In genomic region chr4:165737309-165737972, GRCh38 we compare ENCODE assay signal across 17 cellular contexts.
DNase-seq lines count a peak whose midpoint lies in the region; ATAC-seq, FAIRE-seq and TF ChIP-seq lines count a peak whose summit lies in the region.
"Had no signal": no experiment of that assay in that cellular context is flagged by ENCODE, and none has a peak within 500 bp of the region (broad histone marks: within the 10 kb centered on the region; RNA-seq: fewer than 3 reads in every experiment).

No MANE protein-coding gene starts in this region.

- no peak for ATAC-seq in HG03039 (IDR thresholded peaks at IDR 0.05; ENCODE audit: unreplicated experiment)
- ATAC-seq: A549 had no signal

- DNase-seq in mammary epithelial cell (peak; percentile 42), endothelial cell of umbilical vein (ENCODE audit: low read depth, low spot score) (peak; percentile 31), keratinocyte (ENCODE audit: low read depth, low spot score) (no peak), renal cortical epithelial cell (ENCODE audit: low read depth) (peak; percentile 52), HAP-1 (ENCODE audit: low spot score in 2 of 2) (no peak)
- no peak for DNase-seq in activated CD4-positive, alpha-beta T cell treated with anti-CD3 and anti-CD28 coated beads for 1 hour
- DNase-seq: BE2C, DMS79, GOT3, HCEC 1CT, HFFc6 had no signal

- intact Hi-C loops in mammary epithelial cell (cut with micrococcal nuclease) (loop anchor here (5.0 kb wide), 1 partner anchor 155 kb away; no protein-coding TSS in a partner anchor), endothelial cell of umbilical vein (cut with micrococcal nuclease) (no loop called here)

- H4K20me1 ChIP-seq in mammary epithelial cell (ENCODE audit: insufficient read depth, low read length) = no peaks in the 10 kb centered on the region
- H4K20me1 ChIP-seq in endothelial cell of umbilical vein (replicated peaks; ENCODE audit: control insufficient read depth, extremely low read depth, insufficient read depth, low read length) = no peaks in the 10 kb centered on the region
- H4K20me1 ChIP-seq in keratinocyte (ENCODE audit: control insufficient read depth, extremely low read depth, insufficient read depth, low read length) = no peaks in the 10 kb centered on the region

- H3K9me3 ChIP-seq in mammary epithelial cell (replicated peaks; ENCODE audit: insufficient read depth, low read length) = no peaks in the 10 kb centered on the region
- no peaks in the 10 kb centered on the region for H3K9me3 ChIP-seq in endothelial cell of umbilical vein (replicated peaks; ENCODE audit: control insufficient read depth, insufficient read depth, low read length)
- H3K9me3 ChIP-seq in keratinocyte (ENCODE audit: control insufficient read depth, low read depth, low read length) = no peaks in the 10 kb centered on the region
- no peaks in the 10 kb centered on the region for H3K9me3 ChIP-seq in HAP-1
- H3K9me3 ChIP-seq: A549, BE2C had no signal

- H3K4me1 ChIP-seq in mammary epithelial cell (ENCODE audit: insufficient read depth, low read length) (peaks cover 26% of the 10 kb centered on the region), endothelial cell of umbilical vein (ENCODE audit: control insufficient read depth, extremely low read depth, insufficient read depth, low read length) (peaks cover 25% of the 10 kb centered on the region), keratinocyte (ENCODE audit: control insufficient read depth, extremely low read depth, insufficient read depth, low read length) (peaks cover 18% of the 10 kb centered on the region), HAP-1 (no peaks in the 10 kb centered on the region)
- H3K4me1 ChIP-seq: A549, BE2C had no signal

- POLR2A ChIA-PET in endothelial cell of umbilical vein (lab: Charles Lee) = no interaction called here

- no peaks in the 10 kb centered on the region for H3K36me3 ChIP-seq in mammary epithelial cell (ENCODE audit: insufficient read depth, low read length)
- no peaks in the 10 kb centered on the region for H3K36me3 ChIP-seq in endothelial cell of umbilical vein (ENCODE audit: control insufficient read depth in 2 of 2, extremely low read depth in 1 of 2, insufficient read depth in 2 of 2, low read length in 2 of 2)
- H3K36me3 ChIP-seq in keratinocyte (ENCODE audit: control insufficient read depth in 2 of 2, extremely low read depth in 1 of 2, insufficient read depth in 2 of 2, low read length in 2 of 2) = no peaks in the 10 kb centered on the region
- H3K36me3 ChIP-seq in HAP-1 (replicated peaks) = no peaks in the 10 kb centered on the region
- H3K36me3 ChIP-seq: BE2C had no signal

- dilution Hi-C loops in mammary epithelial cell (cut with HindIII; ENCODE audit: low sequenced_read_pairs) (no loop called here), endothelial cell of umbilical vein (cut with MboI; ENCODE audit: extremely low pct_ligation_motif_present, low sequenced_read_pairs) (no loop called here), keratinocyte (cut with MboI; ENCODE audit: extremely low pct_ligation_motif_present, low sequenced_read_pairs) (no loop called here)

- H3K9me1 ChIP-seq in endothelial cell of umbilical vein (replicated peaks; ENCODE audit: control insufficient read depth, extremely low read depth, insufficient read depth, low read length) = no peaks in the 10 kb centered on the region
- H3K9me1 ChIP-seq in keratinocyte (ENCODE audit: control insufficient read depth, extremely low read depth, insufficient read depth, low read length) = no peaks in the 10 kb centered on the region

- H3K79me2 ChIP-seq in mammary epithelial cell (ENCODE audit: insufficient read depth, low read length) = peaks cover 3% of the 10 kb centered on the region
- H3K79me2 ChIP-seq in endothelial cell of umbilical vein (ENCODE audit: control insufficient read depth, insufficient read depth, low read length) = no peaks in the 10 kb centered on the region
- H3K79me2 ChIP-seq in keratinocyte (ENCODE audit: control insufficient read depth, insufficient read depth, low read length) = no peaks in the 10 kb centered on the region

- peak overlapping the region; percentile 93 for H3K27ac ChIP-seq in mammary epithelial cell (ENCODE audit: insufficient read depth, low read depth, low read length)
- no peak overlapping the region for H3K27ac ChIP-seq in endothelial cell of umbilical vein (ENCODE audit: insufficient read depth, low read depth, low read length)
- peak overlapping the region; percentile 18 for H3K27ac ChIP-seq in keratinocyte (ENCODE audit: control insufficient read depth, insufficient read depth, low read length)
- H3K27ac ChIP-seq: A549, C4-2B had no signal

- H3K9ac ChIP-seq in mammary epithelial cell (ENCODE audit: insufficient read depth, low read length) = no peak overlapping the region
- no peak overlapping the region for H3K9ac ChIP-seq in endothelial cell of umbilical vein (replicated peaks; ENCODE audit: extremely low read depth, insufficient read depth, low read length)
- H3K9ac ChIP-seq in keratinocyte (ENCODE audit: control insufficient read depth, extremely low read depth, insufficient read depth, low read length) = no peak overlapping the region

- peak overlapping the region; percentile 57 for H3K4me2 ChIP-seq in mammary epithelial cell (ENCODE audit: insufficient read depth, low read depth, low read length)
- no peak overlapping the region for H3K4me2 ChIP-seq in endothelial cell of umbilical vein (ENCODE audit: insufficient read depth, low read length)
- H3K4me2 ChIP-seq in keratinocyte (ENCODE audit: control insufficient read depth, extremely low read depth, insufficient read depth, low read depth, low read length) = no peak overlapping the region
- H3K4me2 ChIP-seq: A549 had no signal

- TF ChIP-seq CTCF in mammary epithelial cell (conservative IDR thresholded peaks at IDR 0.05 in 1 of 2, IDR thresholded peaks at IDR 0.05 in 1 of 2; ENCODE audit: extremely low read depth in 1 of 2, insufficient read depth in 1 of 2, low read depth in 1 of 2, low read length in 2 of 2) (no peak), endothelial cell of umbilical vein (IDR thresholded peaks at IDR 0.05; ENCODE audit: extremely low read depth in 1 of 2, insufficient read depth in 1 of 2, low read depth in 1 of 2, low read length in 2 of 2) (no peak), keratinocyte (optimal IDR thresholded peaks at IDR 0.05 in 1 of 3, IDR thresholded peaks at IDR 0.05 in 1 of 3, conservative IDR thresholded peaks at IDR 0.05 in 1 of 3; ENCODE audit: extremely low read depth in 1 of 3, insufficient read depth in 2 of 3, low read length in 3 of 3) (no peak)

- BruUV-seq in mammary epithelial cell (replicated peaks; lab: Mats Ljungman, UMichigan) (no TSS peak), endothelial cell of umbilical vein (replicated peaks; lab: Mats Ljungman, UMichigan) (no TSS peak)

- H3K27me3 ChIP-seq in mammary epithelial cell (ENCODE audit: insufficient read depth, low read length) = no peaks in the 10 kb centered on the region
- no peaks in the 10 kb centered on the region for H3K27me3 ChIP-seq in endothelial cell of umbilical vein (ENCODE audit: control insufficient read depth in 2 of 2, insufficient read depth in 2 of 2, low read length in 2 of 2)
- no peaks in the 10 kb centered on the region for H3K27me3 ChIP-seq in keratinocyte (ENCODE audit: control insufficient read depth, extremely low read depth, insufficient read depth, low read length)
- H3K27me3 ChIP-seq in HAP-1 (ENCODE audit: low read depth) = no peaks in the 10 kb centered on the region
- H3K27me3 ChIP-seq: BE2C had no signal

- TF ChIP-seq POLR2A in endothelial cell of umbilical vein (IDR thresholded peaks at IDR 0.05; ENCODE audit: low read depth, low read length) = no peak

- H2AFZ ChIP-seq in mammary epithelial cell (ENCODE audit: low read depth, low read length) (no peak overlapping the region), endothelial cell of umbilical vein (ENCODE audit: low read depth, low read length) (no peak overlapping the region), keratinocyte (ENCODE audit: control insufficient read depth, low read length) (no peak overlapping the region)

- in situ Hi-C loops in mammary epithelial cell (cut with MboI; ENCODE audit: low sequenced_read_pairs in 2 of 2) (no loop called here), HAP-1 (cut with MboI; ENCODE audit: low sequenced_read_pairs) (no loop called here)

- FAIRE-seq in endothelial cell of umbilical vein (lab: Jason Lieb, UNC) (peak; percentile 33), keratinocyte (lab: Jason Lieb, UNC) (peak; percentile 64)
- FAIRE-seq: A549, GM12892, GM19239, HTR-8/SVneo had no signal

- CTCF ChIA-PET in mammary epithelial cell (lab: Charles Lee; ENCODE audit: low non-redundant PET) (no interaction called here), endothelial cell of umbilical vein (lab: Charles Lee) (no interaction called here)

- 33% methylated on average over 1 of the region's 1 CpG for WGBS in mammary epithelial cell (ENCODE audit: low coverage, missing lambda C conversion rate)

- no peak overlapping the region for H3K4me3 ChIP-seq in mammary epithelial cell (replicated peaks in 1 of 3; ENCODE audit: insufficient read depth in 1 of 3, low read depth in 2 of 3, low read length in 3 of 3)
- H3K4me3 ChIP-seq in endothelial cell of umbilical vein (replicated peaks in 1 of 3; ENCODE audit: insufficient read depth in 1 of 3, low read depth in 1 of 3, low read length in 3 of 3) = no peak overlapping the region
- no peak overlapping the region for H3K4me3 ChIP-seq in keratinocyte (ENCODE audit: control insufficient read depth in 2 of 3, extremely low read depth in 1 of 3, insufficient read depth in 2 of 3, low read depth in 1 of 3, low read length in 3 of 3)
- no peak overlapping the region for H3K4me3 ChIP-seq in HAP-1
- H3K4me3 ChIP-seq: A549 had no signal

TF ChIP-seq in endothelial cell of umbilical vein, 7 proteins besides CTCF, POLR2A, EP300 and RAD21:
- TF ChIP-seq FOS (IDR thresholded peaks at IDR 0.05; ENCODE audit: borderline replicate concordance, insufficient read depth, low read length) (no peak), GATA2 (IDR thresholded peaks at IDR 0.05; ENCODE audit: insufficient read depth, insufficient read length, low read depth, low read length) (no peak), MAX (IDR thresholded peaks at IDR 0.05; ENCODE audit: insufficient read depth, insufficient read length) (no peak)
TF ChIP-seq in endothelial cell of umbilical vein: peak in this region for 0.

Comparison
In these comparisons a context has a peak if more than half of its experiments do, and no peak if none do; other contexts are left out.
1. DNase-seq: peak in mammary epithelial cell (single experiment), endothelial cell of umbilical vein (single experiment) and renal cortical epithelial cell (single experiment); none in keratinocyte (single experiment), HAP-1 (0 of 2) and activated CD4-positive, alpha-beta T cell treated with anti-CD3 and anti-CD28 coated beads for 1 hour (single experiment).